In the genomic region with DNA sequence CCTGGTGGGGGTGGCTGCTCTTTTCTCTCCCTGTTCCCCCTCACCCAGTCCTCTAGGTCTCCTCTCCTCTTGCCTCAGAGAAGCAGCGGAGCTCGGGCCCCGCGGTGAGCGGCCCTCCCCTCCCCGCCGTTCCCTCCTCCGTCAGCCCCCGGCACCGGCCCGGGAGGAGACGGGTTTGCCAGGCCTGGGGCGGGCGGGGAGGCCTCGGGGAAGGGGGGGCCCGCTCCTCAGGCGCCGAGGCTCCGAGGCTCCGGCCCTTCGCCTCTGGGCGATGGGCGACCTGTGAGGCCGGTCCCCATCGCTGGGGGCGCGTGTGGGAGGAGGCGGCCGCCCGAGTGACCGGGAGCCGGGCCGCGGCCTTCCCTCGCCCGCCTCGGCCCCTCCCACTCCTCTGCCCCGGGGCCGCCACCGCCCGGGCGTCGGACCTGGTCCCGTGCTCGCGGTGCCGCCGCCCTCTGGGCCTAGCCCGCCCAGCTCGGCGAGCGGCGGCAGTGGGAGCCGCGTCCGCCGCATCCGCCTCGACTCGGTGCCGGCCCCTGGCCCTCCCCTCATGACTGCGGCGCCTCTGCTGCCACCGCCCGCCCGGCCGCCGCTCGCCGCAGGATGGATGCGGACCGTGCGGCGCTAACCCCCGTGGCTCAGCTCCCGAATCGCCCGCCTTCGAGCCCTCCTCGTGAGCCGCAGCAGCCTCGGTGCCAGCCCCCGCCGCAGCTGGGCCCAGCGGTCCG, we compare ENCODE assay signal across 8 cellular contexts. TPM values are rescaled to one million over a fixed set of nuclear protein-coding genes. Genes with fewer than 3 reads are reported as not detected.
A peak's percentile ranks its signal among the peaks of the same experiment; 100 is the strongest.
DNase-seq lines count a peak whose midpoint lies in the region; ATAC-seq and TF ChIP-seq lines count a peak whose summit lies in the region.

No MANE protein-coding gene starts in this region.

- H3K27me3 Mint-ChIP-seq in activated T-cell treated with anti-CD3 and anti-CD28 coated beads, Interleukin-2, amount 50 U/mL, for 72 hours (ENCODE audit: low read depth): no peaks in the 10 kb centered on the region

- peak overlapping the region; percentile 78 for H3K4me3 ChIP-seq in MG63
- peak overlapping the region; percentile 88 for H3K4me3 ChIP-seq in fibroblast of the aortic adventitia (ENCODE audit: low read depth, low read length)
- peak overlapping the region; percentile 95 for H3K4me3 ChIP-seq in neural cell (ENCODE audit: low read length)

- TF ChIP-seq CTCF in fibroblast of the aortic adventitia (IDR thresholded peaks at IDR 0.05; ENCODE audit: insufficient read depth, low read length) (no peak), neural cell (IDR thresholded peaks at IDR 0.05; ENCODE audit: poor library complexity, severe bottlenecking) (peak; percentile 41)

- H3K4me1 Mint-ChIP-seq in activated T-cell treated with anti-CD3 and anti-CD28 coated beads, Interleukin-2, amount 50 U/mL, for 72 hours (ENCODE audit: low read depth): peaks cover 41% of the 10 kb centered on the region

- H3K4me2 ChIP-seq in neural cell (ENCODE audit: low read length): no peak overlapping the region

- H3K79me2 ChIP-seq in neural cell (replicated peaks; ENCODE audit: insufficient read depth, low read length): peaks cover 49% of the 10 kb centered on the region

- H3K4me3 Mint-ChIP-seq in activated T-cell treated with anti-CD3 and anti-CD28 coated beads, Interleukin-2, amount 50 U/mL, for 72 hours: peak overlapping the region; percentile 98 to 99

- DNase-seq in NCI-H2171 (lab: John Stamatoyannopoulos, UW) (peak; percentile 69), NCI-H2171 treated with DMSO at 0.1 percent for 48 hours (lab: John Stamatoyannopoulos, UW) (no peak), HCEC 1CT (peak; percentile 61), MG63 (peak; percentile 66), fibroblast of the aortic adventitia (ENCODE audit: low read depth) (peak; percentile 27), cerebellar nuclear complex (lab: John Stamatoyannopoulos, UW) (no peak)
- peak; percentile 55 to 75 for DNase-seq in activated T-cell treated with anti-CD3 and anti-CD28 coated beads, Interleukin-2, amount 50 U/mL, for 72 hours

- TF ChIP-seq EP300 in neural cell (conservative IDR thresholded peaks at IDR 0.05; ENCODE audit: poor library complexity, severe bottlenecking): no peak

- peaks cover 11 to 13% of the 10 kb centered on the region in 2 donors for H3K36me3 Mint-ChIP-seq in activated T-cell treated with anti-CD3 and anti-CD28 coated beads, Interleukin-2, amount 50 U/mL, for 72 hours (ENCODE audit: insufficient read depth in 2 of 2)

- H4K20me1 ChIP-seq in neural cell (ENCODE audit: insufficient read depth): peaks cover 33% of the 10 kb centered on the region

- peak overlapping the region; percentile 92 for H3K9ac ChIP-seq in neural cell (ENCODE audit: low read length)

- no peaks in the 10 kb centered on the region for H3K9me3 ChIP-seq in MG63
- no peaks in the 10 kb centered on the region for H3K9me3 ChIP-seq in neural cell (ENCODE audit: low read length)

- TF ChIP-seq RAD21 in neural cell (conservative IDR thresholded peaks at IDR 0.05): no peak

- H3F3A ChIP-seq in neural cell (ENCODE audit: insufficient read depth, low read length, poor library complexity, severe bottlenecking): peaks cover 6% of the 10 kb centered on the region

- H3K27ac Mint-ChIP-seq in activated T-cell treated with anti-CD3 and anti-CD28 coated beads, Interleukin-2, amount 50 U/mL, for 72 hours: peak overlapping the region; percentile 69

- no peak overlapping the region for H2AFZ ChIP-seq in neural cell (ENCODE audit: low read depth, low read length)

- H3K27me3 ChIP-seq in MG63: no peaks in the 10 kb centered on the region
- H3K27me3 ChIP-seq in neural cell (ENCODE audit: insufficient read depth, low read depth, low read length): no peaks in the 10 kb centered on the region

- H3K9me3 Mint-ChIP-seq in activated T-cell treated with anti-CD3 and anti-CD28 coated beads, Interleukin-2, amount 50 U/mL, for 72 hours: no peaks in the 10 kb centered on the region

- H3K36me3 ChIP-seq in MG63 (peaks cover 23% of the 10 kb centered on the region), neural cell (ENCODE audit: insufficient read depth, low read length) (no peaks in the 10 kb centered on the region)

- H3K27ac ChIP-seq in neural cell (ENCODE audit: low read length): peak overlapping the region; percentile 99

- no peaks in the 10 kb centered on the region for H3K9me2 ChIP-seq in neural cell (ENCODE audit: insufficient read depth, low read length)

- ATAC-seq in activated T-cell treated with anti-CD3 and anti-CD28 coated beads, Interleukin-2, amount 50 U/mL, for 72 hours (replicated peaks in 1 of 2): peak; percentile 32 to 46

TF ChIP-seq in neural cell, 6 proteins besides CTCF, POLR2A, EP300 and RAD21:
- TF ChIP-seq REST (IDR thresholded peaks at IDR 0.05; ENCODE audit: borderline replicate concordance) (no peak), MXI1 (conservative IDR thresholded peaks at IDR 0.05; ENCODE audit: poor library complexity, severe bottlenecking) (peak; percentile 51)

RNA-seq across cellular contexts. Expression of gene WNK1, which starts 0.5 kb away (rescaled TPM):
- 21.6 and 25.0 TPM in 2 replicates for total RNA-seq in MG63 (2014; rRNA removed; shearing (Covaris generic); ENCODE audit: low replicate concordance)
- 100 to 1,000 TPM; 177 to 213 TPM for total RNA-seq in activated T-cell treated with anti-CD3 and anti-CD28 coated beads, Interleukin-2, amount 50 U/mL, for 72 hours
- 57.8 and 91.7 TPM in 2 replicates for total RNA-seq in fibroblast of the aortic adventitia (ENCODE audit: low replicate concordance)
- polyA plus RNA-seq in neural cell: 25.9 and 35.5 TPM in 2 replicates
- 87.9 and 105 TPM in 2 replicates for polyA minus RNA-seq in neural cell

Comparison
In these comparisons a context has a peak if more than half of its experiments do, and no peak if none do; other contexts are left out.
1. DNase-seq: peak in NCI-H2171 (single experiment), HCEC 1CT (single experiment), MG63 (single experiment), activated T-cell treated with anti-CD3 and anti-CD28 coated beads, Interleukin-2, amount 50 U/mL, for 72 hours (2 of 2) and fibroblast of the aortic adventitia (single experiment); none in NCI-H2171 treated with DMSO at 0.1 percent for 48 hours (single experiment) and cerebellar nuclear complex (0 of 2).
2. Peak in every context shown above with its lines, with median percentiles within 50 percentile points of each other: H3K4me3 ChIP-seq.